ENCODE assay signal across 20 cellular contexts in the genomic region with DNA sequence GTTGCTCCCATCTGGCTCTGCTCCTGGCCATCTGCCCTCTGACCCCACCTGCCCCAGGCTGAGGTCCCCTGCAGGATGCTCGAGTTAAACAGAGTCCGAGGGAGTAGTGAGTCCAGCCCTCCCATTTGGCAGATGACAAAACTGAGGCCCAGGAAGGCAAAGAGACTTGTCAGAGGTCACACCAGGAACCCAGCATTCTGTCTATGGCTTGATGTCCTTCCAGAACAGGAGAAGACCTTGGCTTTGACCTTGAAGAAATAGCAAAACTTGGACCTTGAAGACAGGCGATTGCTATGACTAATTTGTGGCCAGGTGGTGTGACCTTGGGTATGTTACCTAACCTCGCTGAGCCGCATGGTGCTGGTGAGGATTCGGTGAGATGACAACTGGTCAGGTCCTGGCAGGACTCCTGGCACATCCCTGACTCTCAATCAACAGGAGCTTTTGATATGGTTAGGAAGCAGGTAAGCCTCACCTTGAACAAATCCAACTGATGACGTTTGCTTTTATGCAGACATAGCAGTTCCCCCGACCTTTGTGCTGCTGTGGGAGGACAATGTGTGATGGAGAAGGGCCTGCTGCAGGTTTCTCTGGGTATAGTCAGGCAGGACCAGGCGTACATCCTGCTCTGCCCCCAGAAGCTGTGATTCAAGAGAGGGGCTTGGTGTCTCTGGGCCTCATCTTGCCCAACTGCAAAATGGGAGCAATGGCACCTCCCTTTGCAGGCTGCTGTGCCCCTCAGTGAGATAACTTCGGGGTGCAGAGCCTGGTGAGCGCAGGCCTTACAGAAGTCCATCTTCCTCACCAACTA.
A peak's percentile ranks its signal among the peaks of the same experiment; 100 is the strongest.
DNase-seq lines count a peak whose midpoint lies in the region; ATAC-seq, FAIRE-seq and TF ChIP-seq lines count a peak whose summit lies in the region.
"Had no signal": no experiment of that assay in that cellular context is flagged by ENCODE, and none has a peak within 500 bp of the region (broad histone marks: within the 10 kb centered on the region; RNA-seq: fewer than 3 reads in every experiment).

No MANE protein-coding gene starts in this region.

- POLR2A ChIA-PET in activated naive CD8-positive, alpha-beta T cell treated with anti-CD3 and anti-CD28 coated beads, Interleukin-2, amount 10 ng/mL, durations not matched to agents 7 days and 5 days (lab: Charles Lee), result interaction anchor here (0.8 to 3.0 kb wide), 5 partner anchors 8 to 39 kb away, joined by 3 to 11 read pairs (median 4); no protein-coding TSS in a partner anchor
- POLR2A ChIA-PET in activated CD8-positive, alpha-beta T cell treated with anti-CD3 and anti-CD28 coated beads for 36 hours (lab: Charles Lee), result interaction anchor here (0.6 to 0.8 kb wide), 2 partner anchors 73 to 149 kb away, joined by 3 read pairs; no protein-coding TSS in a partner anchor

- peak; percentile 45 for DNase-seq in activated naive CD8-positive, alpha-beta T cell treated with anti-CD3 and anti-CD28 coated beads, Interleukin-2, amount 10 ng/mL, durations not matched to agents 7 days and 5 days
- DNase-seq in activated naive CD8-positive, alpha-beta T cell treated with anti-CD3 and anti-CD28 coated beads for 36 hours, result no peak
- DNase-seq in activated CD8-positive, alpha-beta T cell treated with anti-CD3 and anti-CD28 coated beads for 36 hours, result peak; percentile 29
- DNase-seq in left lobe of liver (ENCODE audit: low spot score) (no peak), frontal cortex (ENCODE audit: low spot score in 2 of 2) (no peak)
- no peak for DNase-seq in stimulated activated effector memory CD8-positive, alpha-beta T cell treated with anti-CD3 and anti-CD28 coated beads, Interleukin-12 subunit alpha, Interleukin-12 subunit beta, amount 100 ng/mL, for 72 hours (ENCODE audit: low spot score in 2 of 2)
- DNase-seq: activated CD4-positive, alpha-beta T cell treated with anti-CD3 and anti-CD28 coated beads, Interleukin-2, amount 50 U/mL, for 48 hours; amniotic stem cell; Caco-2; GM23248; KBM-7; NCI-H1048; NCI-H2107; NCI-H526; OCI-M1; stimulated activated CD4-positive, alpha-beta T cell treated with anti-CD3 and anti-CD28 coated beads, Interleukin-4, amount 100 ng/mL, for 1 hour; testis had no signal

- H3K9me3 Mint-ChIP-seq in activated naive CD8-positive, alpha-beta T cell treated with anti-CD3 and anti-CD28 coated beads, Interleukin-2, amount 10 ng/mL, durations not matched to agents 7 days and 5 days, result no peaks in the 10 kb centered on the region
- H3K9me3 Mint-ChIP-seq in activated naive CD8-positive, alpha-beta T cell treated with anti-CD3 and anti-CD28 coated beads for 36 hours, result no peaks in the 10 kb centered on the region
- H3K9me3 Mint-ChIP-seq in activated CD8-positive, alpha-beta T cell treated with anti-CD3 and anti-CD28 coated beads for 36 hours, result no peaks in the 10 kb centered on the region
- H3K9me3 Mint-ChIP-seq in stimulated activated effector memory CD8-positive, alpha-beta T cell treated with anti-CD3 and anti-CD28 coated beads, Interleukin-12 subunit alpha, Interleukin-12 subunit beta, amount 100 ng/mL, for 72 hours, result no peaks in the 10 kb centered on the region
- H3K9me3 Mint-ChIP-seq: activated T-helper 2 cell treated with anti-CD3 and anti-CD28 coated beads, Interferon-gamma antibody, Interleukin-2, Interleukin-4, amounts not matched to agents 10 μg/mL and 5 μg/mL and 100 μg/mL, durations not matched to agents 14 hours and 24 hours and 36 hours had no signal

- H3K4me1 Mint-ChIP-seq in activated naive CD8-positive, alpha-beta T cell treated with anti-CD3 and anti-CD28 coated beads, Interleukin-2, amount 10 ng/mL, durations not matched to agents 7 days and 5 days, result peaks cover 15% of the 10 kb centered on the region
- peaks cover 9% of the 10 kb centered on the region for H3K4me1 Mint-ChIP-seq in activated naive CD8-positive, alpha-beta T cell treated with anti-CD3 and anti-CD28 coated beads for 36 hours
- peaks cover 13% of the 10 kb centered on the region for H3K4me1 Mint-ChIP-seq in activated CD8-positive, alpha-beta T cell treated with anti-CD3 and anti-CD28 coated beads for 36 hours (ENCODE audit: low read depth)
- H3K4me1 Mint-ChIP-seq in stimulated activated effector memory CD8-positive, alpha-beta T cell treated with anti-CD3 and anti-CD28 coated beads, Interleukin-12 subunit alpha, Interleukin-12 subunit beta, amount 100 ng/mL, for 72 hours, result peaks cover 41% of the 10 kb centered on the region

- no peaks in the 10 kb centered on the region for H3K36me3 Mint-ChIP-seq in activated naive CD8-positive, alpha-beta T cell treated with anti-CD3 and anti-CD28 coated beads, Interleukin-2, amount 10 ng/mL, durations not matched to agents 7 days and 5 days
- H3K36me3 Mint-ChIP-seq in activated naive CD8-positive, alpha-beta T cell treated with anti-CD3 and anti-CD28 coated beads for 36 hours, result no peaks in the 10 kb centered on the region
- H3K36me3 Mint-ChIP-seq in activated CD8-positive, alpha-beta T cell treated with anti-CD3 and anti-CD28 coated beads for 36 hours (ENCODE audit: low read depth), result no peaks in the 10 kb centered on the region
- no peaks in the 10 kb centered on the region for H3K36me3 Mint-ChIP-seq in stimulated activated effector memory CD8-positive, alpha-beta T cell treated with anti-CD3 and anti-CD28 coated beads, Interleukin-12 subunit alpha, Interleukin-12 subunit beta, amount 100 ng/mL, for 72 hours

- H3K27ac Mint-ChIP-seq in activated naive CD8-positive, alpha-beta T cell treated with anti-CD3 and anti-CD28 coated beads, Interleukin-2, amount 10 ng/mL, durations not matched to agents 7 days and 5 days, result peak overlapping the region; percentile 79
- no peak overlapping the region for H3K27ac Mint-ChIP-seq in activated naive CD8-positive, alpha-beta T cell treated with anti-CD3 and anti-CD28 coated beads for 36 hours
- H3K27ac Mint-ChIP-seq in activated CD8-positive, alpha-beta T cell treated with anti-CD3 and anti-CD28 coated beads for 36 hours, result peak overlapping the region; percentile 35
- H3K27ac Mint-ChIP-seq in stimulated activated effector memory CD8-positive, alpha-beta T cell treated with anti-CD3 and anti-CD28 coated beads, Interleukin-12 subunit alpha, Interleukin-12 subunit beta, amount 100 ng/mL, for 72 hours, result peak overlapping the region; percentile 89
- H3K27ac Mint-ChIP-seq: activated T-helper 2 cell treated with anti-CD3 and anti-CD28 coated beads, Interferon-gamma antibody, Interleukin-2, Interleukin-4, amounts not matched to agents 10 μg/mL and 5 μg/mL and 100 μg/mL, durations not matched to agents 14 hours and 24 hours and 36 hours had no signal

- intact Hi-C loops in activated CD8-positive, alpha-beta T cell treated with anti-CD3 and anti-CD28 coated beads for 36 hours (cut with micrococcal nuclease), result no loop called here

- FAIRE-seq in frontal cortex (lab: Jason Lieb, UNC), result no peak

- TF ChIP-seq CTCF in activated CD8-positive, alpha-beta T cell treated with anti-CD3 and anti-CD28 coated beads for 36 hours (IDR thresholded peaks at IDR 0.05), result no peak

- peak overlapping the region; percentile 55 for H3K4me3 Mint-ChIP-seq in activated naive CD8-positive, alpha-beta T cell treated with anti-CD3 and anti-CD28 coated beads, Interleukin-2, amount 10 ng/mL, durations not matched to agents 7 days and 5 days
- H3K4me3 Mint-ChIP-seq in activated naive CD8-positive, alpha-beta T cell treated with anti-CD3 and anti-CD28 coated beads for 36 hours, result no peak overlapping the region
- H3K4me3 Mint-ChIP-seq in activated CD8-positive, alpha-beta T cell treated with anti-CD3 and anti-CD28 coated beads for 36 hours, result no peak overlapping the region
- H3K4me3 Mint-ChIP-seq in stimulated activated effector memory CD8-positive, alpha-beta T cell treated with anti-CD3 and anti-CD28 coated beads, Interleukin-12 subunit alpha, Interleukin-12 subunit beta, amount 100 ng/mL, for 72 hours, result peak overlapping the region; percentile 21

- H3K27me3 Mint-ChIP-seq in activated naive CD8-positive, alpha-beta T cell treated with anti-CD3 and anti-CD28 coated beads, Interleukin-2, amount 10 ng/mL, durations not matched to agents 7 days and 5 days, result peaks cover 5% of the 10 kb centered on the region
- no peaks in the 10 kb centered on the region for H3K27me3 Mint-ChIP-seq in activated naive CD8-positive, alpha-beta T cell treated with anti-CD3 and anti-CD28 coated beads for 36 hours
- H3K27me3 Mint-ChIP-seq in activated CD8-positive, alpha-beta T cell treated with anti-CD3 and anti-CD28 coated beads for 36 hours, result no peaks in the 10 kb centered on the region

- CTCF ChIA-PET in activated CD8-positive, alpha-beta T cell treated with anti-CD3 and anti-CD28 coated beads for 36 hours (lab: Charles Lee), result interaction anchor here (1.0 kb wide), 1 partner anchor 248 kb away, joined by 3 read pairs; no protein-coding TSS in a partner anchor

- peak; percentile 46 for ATAC-seq in activated naive CD8-positive, alpha-beta T cell treated with anti-CD3 and anti-CD28 coated beads, Interleukin-2, amount 10 ng/mL, durations not matched to agents 7 days and 5 days (ENCODE audit: low read depth)
- peak; percentile 63 for ATAC-seq in activated CD8-positive, alpha-beta T cell treated with anti-CD3 and anti-CD28 coated beads for 36 hours
- ATAC-seq in left lobe of liver (peak; percentile 11), GM21529 (IDR thresholded peaks at IDR 0.05; ENCODE audit: unreplicated experiment) (no peak), GM18870 (IDR thresholded peaks at IDR 0.05; ENCODE audit: unreplicated experiment) (no peak)
- ATAC-seq in stimulated activated effector memory CD8-positive, alpha-beta T cell treated with anti-CD3 and anti-CD28 coated beads, Interleukin-12 subunit alpha, Interleukin-12 subunit beta, amount 100 ng/mL, for 72 hours, result no peak

Comparison
In these comparisons a context has a peak if more than half of its experiments do, and no peak if none do; other contexts are left out.
1. DNase-seq: peak in activated naive CD8-positive, alpha-beta T cell treated with anti-CD3 and anti-CD28 coated beads, Interleukin-2, amount 10 ng/mL, durations not matched to agents 7 days and 5 days (single experiment) and activated CD8-positive, alpha-beta T cell treated with anti-CD3 and anti-CD28 coated beads for 36 hours (single experiment); none in activated naive CD8-positive, alpha-beta T cell treated with anti-CD3 and anti-CD28 coated beads for 36 hours (single experiment), left lobe of liver (single experiment), stimulated activated effector memory CD8-positive, alpha-beta T cell treated with anti-CD3 and anti-CD28 coated beads, Interleukin-12 subunit alpha, Interleukin-12 subunit beta, amount 100 ng/mL, for 72 hours (0 of 2) and frontal cortex (0 of 2).
2. H3K4me3 Mint-ChIP-seq: peak in activated naive CD8-positive, alpha-beta T cell treated with anti-CD3 and anti-CD28 coated beads, Interleukin-2, amount 10 ng/mL, durations not matched to agents 7 days and 5 days (single experiment) and stimulated activated effector memory CD8-positive, alpha-beta T cell treated with anti-CD3 and anti-CD28 coated beads, Interleukin-12 subunit alpha, Interleukin-12 subunit beta, amount 100 ng/mL, for 72 hours (single experiment); none in activated naive CD8-positive, alpha-beta T cell treated with anti-CD3 and anti-CD28 coated beads for 36 hours (single experiment) and activated CD8-positive, alpha-beta T cell treated with anti-CD3 and anti-CD28 coated beads for 36 hours (single experiment).
3. ATAC-seq: peak in activated naive CD8-positive, alpha-beta T cell treated with anti-CD3 and anti-CD28 coated beads, Interleukin-2, amount 10 ng/mL, durations not matched to agents 7 days and 5 days (single experiment), activated CD8-positive, alpha-beta T cell treated with anti-CD3 and anti-CD28 coated beads for 36 hours (single experiment) and left lobe of liver (single experiment); none in stimulated activated effector memory CD8-positive, alpha-beta T cell treated with anti-CD3 and anti-CD28 coated beads, Interleukin-12 subunit alpha, Interleukin-12 subunit beta, amount 100 ng/mL, for 72 hours (single experiment), GM21529 (single experiment) and GM18870 (single experiment).